In the genomic region with DNA sequence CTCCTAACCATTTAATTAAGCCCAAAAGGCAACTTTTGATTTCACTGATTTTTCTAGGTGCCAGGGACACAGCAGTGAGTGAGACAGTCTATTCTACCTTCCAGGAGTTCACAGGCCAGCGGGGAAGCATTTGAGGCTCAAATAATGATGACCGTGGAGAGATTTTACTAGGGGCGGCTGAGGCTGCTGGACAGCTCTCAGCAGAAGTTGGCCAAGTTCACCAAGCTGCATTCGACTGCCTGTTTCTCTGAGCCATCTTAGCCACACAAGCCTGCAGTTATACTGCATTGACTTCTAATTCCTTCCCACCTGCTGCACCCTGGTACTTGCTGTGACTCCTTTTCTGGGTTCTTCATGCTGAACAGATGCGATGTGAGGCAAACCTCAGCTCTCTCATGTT, we compare ENCODE assay signal across 24 cellular contexts.
"Had no signal": no experiment of that assay in that cellular context is flagged by ENCODE, and none has a peak within 500 bp of the region (broad histone marks: within the 10 kb centered on the region; RNA-seq: fewer than 3 reads in every experiment).

No MANE protein-coding gene starts in this region.

- H3K4me1 ChIP-seq: adrenal gland, foreskin keratinocyte, right atrium auricular region, stomach, tibial artery, upper lobe of right lung had no signal

- DNase-seq: activated B cell treated with CpG ODN at 0.5 μM for 24 hours; activated CD4-positive, alpha-beta T cell treated with anti-CD3 and anti-CD28 coated beads, Interleukin-2, amount 50 U/mL, for 1 hour; activated CD8-positive, alpha-beta memory T cell treated with anti-CD3 and anti-CD28 coated beads, Interleukin-2, amount 10 ng/mL, durations not matched to agents 7 days and 5 days; activated CD8-positive, alpha-beta T cell treated with anti-CD3 and anti-CD28 coated beads, Interleukin-2, amount 10 ng/mL, durations not matched to agents 7 days and 5 days; activated naive CD4-positive, alpha-beta T cell; activated T-cell treated with anti-CD3 and anti-CD28 coated beads, Interleukin-2, amount 50 U/mL, for 48 hours; adrenal gland; aorta; endodermal cell; foreskin keratinocyte; heart left ventricle; hypothalamus; islet precursor cell; left ventricle myocardium superior; nucleus accumbens; stimulated activated CD4-positive, alpha-beta T cell treated with anti-CD3 and anti-CD28 coated beads, Interleukin-2, amount 100 ng/mL, for 24 hours; stimulated activated naive B cell treated with anti-CD40 and anti-IgM and Interleukin-4, amounts not matched to agents 10 μg/mL and 1 μg/mL and 100 μg/mL, for 72 hours; stomach; T-cell; tibial artery; upper lobe of right lung had no signal

- H3K9me3 ChIP-seq: adrenal gland, heart left ventricle, right atrium auricular region, stomach, tibial artery, upper lobe of right lung had no signal

- H3K27ac ChIP-seq: adrenal gland, foreskin keratinocyte, heart left ventricle, right atrium auricular region, stomach, tibial artery, upper lobe of right lung had no signal

- H3K4me3 ChIP-seq: adrenal gland, heart left ventricle, right atrium auricular region, smooth muscle cell, stomach, tibial artery, upper lobe of right lung had no signal

- H3K27me3 ChIP-seq: adrenal gland, foreskin keratinocyte, right atrium auricular region, upper lobe of right lung had no signal

- ATAC-seq: activated CD8-positive, alpha-beta memory T cell treated with anti-CD3 and anti-CD28 coated beads, Interleukin-2, amount 10 ng/mL, durations not matched to agents 7 days and 5 days; activated CD8-positive, alpha-beta T cell treated with anti-CD3 and anti-CD28 coated beads, Interleukin-2, amount 10 ng/mL, durations not matched to agents 7 days and 5 days; esophagus mucosa; foreskin keratinocyte; heart left ventricle; left ventricle myocardium superior; stimulated activated naive B cell treated with anti-CD40 and anti-IgM and Interleukin-4, amounts not matched to agents 10 μg/mL and 1 μg/mL and 100 μg/mL, for 72 hours; T-cell; upper lobe of right lung had no signal

- H3K36me3 ChIP-seq: adrenal gland, heart left ventricle, right atrium auricular region, stomach, tibial artery, upper lobe of right lung had no signal
